Comparison of ENCODE assay signal across 2 cellular contexts in genomic region chr15:50184863-50185504, GRCh38.
TF ChIP-seq lines count a peak whose summit lies in the region.

No MANE protein-coding gene starts in this region.

TF ChIP-seq in A549, 52 proteins besides CTCF, POLR2A, EP300 and RAD21:
- TF ChIP-seq BCL3 (IDR thresholded peaks at IDR 0.05) (no peak), RCOR1 (IDR thresholded peaks at IDR 0.05; ENCODE audit: low read depth, low read length) (no peak), MYC (IDR thresholded peaks at IDR 0.05; ENCODE audit: borderline replicate concordance, low read length) (no peak), HEYL (CRISPR knock-in tag; IDR thresholded peaks at IDR 0.05) (no peak), FOSB (CRISPR knock-in tag; IDR thresholded peaks at IDR 0.05) (no peak), JUNB (IDR thresholded peaks at IDR 0.05) (no peak), KDM5A (IDR thresholded peaks at IDR 0.05) (no peak)

TF ChIP-seq in K562, 482 proteins besides CTCF, POLR2A, EP300 and RAD21:
- TF ChIP-seq U2AF1 (optimal IDR thresholded peaks at IDR 0.05; ENCODE audit: low read depth, low read length) (no peak), ID3 (CRISPR knock-in tag; IDR thresholded peaks at IDR 0.05) (no peak), ID3 (tag; IDR thresholded peaks at IDR 0.05) (no peak), ZNF695 (CRISPR knock-in tag; IDR thresholded peaks at IDR 0.05) (no peak)
